ENCODE assay signal across 8 cellular contexts in the genomic region with DNA sequence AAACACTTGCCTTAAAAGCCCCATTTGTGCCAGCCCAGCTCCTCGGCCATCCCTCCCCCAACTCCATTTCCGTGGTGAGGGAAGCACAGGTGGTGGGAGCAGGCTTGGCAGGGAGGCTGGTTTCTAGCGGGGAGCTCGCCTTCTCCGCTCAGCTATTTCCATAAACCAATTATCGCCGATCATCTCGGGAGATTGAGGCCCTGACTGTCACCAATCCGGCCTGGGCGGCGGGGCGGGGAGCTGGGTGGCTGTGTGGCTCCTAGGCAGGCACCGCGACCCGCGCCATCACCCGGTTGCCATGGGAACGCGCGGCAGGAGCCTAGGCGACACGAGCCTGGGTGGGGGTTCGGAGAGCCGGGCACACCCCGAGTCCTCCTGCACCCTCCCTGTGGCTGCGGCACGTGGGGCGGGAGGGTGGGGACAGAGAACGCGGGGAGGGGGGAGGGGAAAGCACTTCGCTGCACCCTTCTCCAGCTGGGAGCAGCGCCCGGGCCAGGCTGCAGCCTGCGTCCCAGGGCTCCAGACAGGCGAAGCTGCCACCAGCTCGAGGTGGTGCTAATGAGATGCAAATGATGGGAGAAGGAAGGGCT.
A peak's percentile ranks its signal among the peaks of the same experiment; 100 is the strongest.
DNase-seq lines count a peak whose midpoint lies in the region.

No MANE protein-coding gene starts in this region.

- no peaks in the 10 kb centered on the region for H3K9me3 ChIP-seq in HUES48 (ENCODE audit: control insufficient read depth, insufficient read depth, low read length)

- H3K36me3 ChIP-seq in HUES48 (ENCODE audit: control insufficient read depth, insufficient read depth, low read length) = no peaks in the 10 kb centered on the region

- peaks cover 6% of the 10 kb centered on the region for H3K4me1 ChIP-seq in HUES48 (ENCODE audit: control insufficient read depth, insufficient read depth, low read length)

- DNase-seq in NCI-H2196 (lab: John Stamatoyannopoulos, UW; ENCODE audit: unreplicated experiment) = peak; percentile 85
- DNase-seq in caudate nucleus (lab: John Stamatoyannopoulos, UW) = peak in 50 of 61 donors; percentile 17 to 83 (median 52)
- DNase-seq in pons (ENCODE audit: low spot score) = peak; percentile 12
- DNase-seq in dedifferentiated amniotic fluid mesenchymal stem cell (ENCODE audit: extremely low spot score) = no peak
- no peak for DNase-seq in EL
- no peak for DNase-seq in activated CD4-positive, CD25-positive, alpha-beta regulatory T cell (lab: John Stamatoyannopoulos, UW)
- DNase-seq in HUDEP-2 (lab: John Stamatoyannopoulos, UW; ENCODE audit: unreplicated experiment in 76 of 76) = no peak

- H3K9ac ChIP-seq in HUES48 (ENCODE audit: low read depth, low read length) = no peak overlapping the region

- H3K4me3 ChIP-seq in HUES48 (ENCODE audit: low read depth, low read length) = peak overlapping the region; percentile 47; the same call in 1 of the 2 replicates

- no peak overlapping the region for H3K27ac ChIP-seq in HUES48 (ENCODE audit: low read depth, low read length)
- peak overlapping the region; percentile 26 for H3K27ac ChIP-seq in caudate nucleus (ENCODE audit: low read depth, low read length)

- H3K27me3 ChIP-seq in HUES48 (ENCODE audit: control insufficient read depth, insufficient read depth, low read length) = peaks cover 13% of the 10 kb centered on the region; the same call in 1 of the 2 replicates

Comparison
In these comparisons a context has a peak if more than half of its experiments do, and no peak if none do; other contexts are left out.
1. DNase-seq: peak in NCI-H2196 (single experiment), caudate nucleus (50 of 61) and pons (single experiment); none in dedifferentiated amniotic fluid mesenchymal stem cell (single experiment), EL (single experiment), activated CD4-positive, CD25-positive, alpha-beta regulatory T cell (0 of 4) and HUDEP-2 (0 of 76).